In genomic region chr4:158760866-158761265, GRCh38 we compare ENCODE assay signal across 27 cellular contexts. TPM values are rescaled to one million over a fixed set of nuclear protein-coding genes. Genes with fewer than 3 reads are reported as not detected.
A peak's percentile ranks its signal among the peaks of the same experiment; 100 is the strongest.
DNase-seq lines count a peak whose midpoint lies in the region; ATAC-seq, FAIRE-seq and TF ChIP-seq lines count a peak whose summit lies in the region.
"Had no signal": no experiment of that assay in that cellular context is flagged by ENCODE, and none has a peak within 500 bp of the region (broad histone marks: within the 10 kb centered on the region; RNA-seq: fewer than 3 reads in every experiment).

No MANE protein-coding gene starts in this region.

- no peak overlapping the region for H3K4me3 ChIP-seq in Karpas-422 (ENCODE audit: low read length)
- no peak overlapping the region for H3K4me3 ChIP-seq in brain microvascular endothelial cell (ENCODE audit: low read depth, low read length)
- H3K4me3 ChIP-seq: dorsolateral prefrontal cortex, K562, pancreas, Peyer's patch, SJSA1, skin epidermis had no signal

- H3K4me3 Mint-ChIP-seq in activated naive CD8-positive, alpha-beta T cell treated with anti-CD3 and anti-CD28 coated beads, Interleukin-2, amount 50 U/mL, for 24 hours, result no peak overlapping the region
- no peak overlapping the region for H3K4me3 Mint-ChIP-seq in activated naive CD8-positive, alpha-beta T cell treated with anti-CD3 and anti-CD28 coated beads for 36 hours
- H3K4me3 Mint-ChIP-seq: nephron progenitor cell had no signal

- no peak overlapping the region for H3K27ac Mint-ChIP-seq in activated naive CD8-positive, alpha-beta T cell treated with anti-CD3 and anti-CD28 coated beads, Interleukin-2, amount 50 U/mL, for 24 hours
- no peak overlapping the region for H3K27ac Mint-ChIP-seq in activated naive CD8-positive, alpha-beta T cell treated with anti-CD3 and anti-CD28 coated beads for 36 hours
- H3K27ac Mint-ChIP-seq: activated T-helper 2 cell treated with anti-CD3 and anti-CD28 coated beads, Interferon-gamma antibody, Interleukin-2, Interleukin-4, amounts not matched to agents 10 μg/mL and 5 μg/mL and 100 μg/mL, durations not matched to agents 14 hours and 24 hours and 36 hours; nephron progenitor cell had no signal

- ATAC-seq in activated naive CD8-positive, alpha-beta T cell treated with anti-CD3 and anti-CD28 coated beads, Interleukin-2, amount 50 U/mL, for 24 hours, result peak; percentile 63
- ATAC-seq: K562, pancreas had no signal

- H3K27me3 Mint-ChIP-seq in activated naive CD8-positive, alpha-beta T cell treated with anti-CD3 and anti-CD28 coated beads, Interleukin-2, amount 50 U/mL, for 24 hours, result peaks cover 16% of the 10 kb centered on the region
- peaks cover 18% of the 10 kb centered on the region for H3K27me3 Mint-ChIP-seq in activated naive CD8-positive, alpha-beta T cell treated with anti-CD3 and anti-CD28 coated beads for 36 hours

- H3K27ac ChIP-seq in Karpas-422 (ENCODE audit: low read length) (no peak overlapping the region), brain microvascular endothelial cell (peak overlapping the region; percentile 37)
- H3K27ac ChIP-seq: dorsolateral prefrontal cortex, pancreas, Peyer's patch, SJSA1, skin epidermis had no signal

- H3K9me2 ChIP-seq in Karpas-422 (replicated peaks; ENCODE audit: insufficient read depth, low read length), result no peaks in the 10 kb centered on the region

- H3K36me3 ChIP-seq in Karpas-422 (ENCODE audit: insufficient read depth, low read length) (no peaks in the 10 kb centered on the region), brain microvascular endothelial cell (replicated peaks) (no peaks in the 10 kb centered on the region)
- H3K36me3 ChIP-seq: pancreas, Peyer's patch, SJSA1 had no signal

- H3K9me3 Mint-ChIP-seq in activated naive CD8-positive, alpha-beta T cell treated with anti-CD3 and anti-CD28 coated beads, Interleukin-2, amount 50 U/mL, for 24 hours, result peaks cover 6% of the 10 kb centered on the region
- H3K9me3 Mint-ChIP-seq in activated naive CD8-positive, alpha-beta T cell treated with anti-CD3 and anti-CD28 coated beads for 36 hours, result peaks cover 2% of the 10 kb centered on the region
- H3K9me3 Mint-ChIP-seq: activated T-helper 2 cell treated with anti-CD3 and anti-CD28 coated beads, Interferon-gamma antibody, Interleukin-2, Interleukin-4, amounts not matched to agents 10 μg/mL and 5 μg/mL and 100 μg/mL, durations not matched to agents 14 hours and 24 hours and 36 hours had no signal

- no peak for TF ChIP-seq CTCF in brain microvascular endothelial cell (IDR thresholded peaks at IDR 0.05; ENCODE audit: low read depth, low read length, missing control alignments)

- no peaks in the 10 kb centered on the region for H4K20me1 ChIP-seq in Karpas-422 (ENCODE audit: insufficient read depth, low read depth, low read length)

- no peaks in the 10 kb centered on the region for H3K4me1 ChIP-seq in Karpas-422 (ENCODE audit: low read length)
- H3K4me1 ChIP-seq: pancreas, Peyer's patch had no signal

- no peak for DNase-seq in activated naive CD8-positive, alpha-beta T cell treated with anti-CD3 and anti-CD28 coated beads, Interleukin-2, amount 50 U/mL, for 24 hours
- DNase-seq in activated naive CD8-positive, alpha-beta T cell treated with anti-CD3 and anti-CD28 coated beads for 36 hours, result no peak
- DNase-seq in Karpas-422 (no peak), brain microvascular endothelial cell (peak; percentile 52), urothelium cell line (ENCODE audit: low spot score) (peak; percentile 8), cerebellar nuclear complex (lab: John Stamatoyannopoulos, UW) (no peak)
- DNase-seq in activated CD8-positive, alpha-beta memory T cell treated with anti-CD3 and anti-CD28 coated beads, Interleukin-2, amount 50 U/mL, for 4 hours, result no peak
- DNase-seq: C1 segment of cervical spinal cord; Caco-2; dorsolateral prefrontal cortex; H7; kidney; MM.1S; NCI-H1436; NCI-H2081 treated with DMSO at 0.1 percent for 48 hours; NCI-H226; NCI-H69; nephron progenitor cell; pancreas; Peyer's patch; retina; stimulated activated CD4-positive, alpha-beta T cell treated with anti-CD3 and anti-CD28 coated beads, Interleukin-2, amount 100 ng/mL, for 24 hours had no signal

- FAIRE-seq in urothelium cell line (lab: Jason Lieb, UNC), result no peak
- FAIRE-seq: GM19239, K562, kidney, pancreas had no signal

- H3K36me3 Mint-ChIP-seq in activated naive CD8-positive, alpha-beta T cell treated with anti-CD3 and anti-CD28 coated beads, Interleukin-2, amount 50 U/mL, for 24 hours (ENCODE audit: low read depth), result no peaks in the 10 kb centered on the region
- peaks cover 2% of the 10 kb centered on the region for H3K36me3 Mint-ChIP-seq in activated naive CD8-positive, alpha-beta T cell treated with anti-CD3 and anti-CD28 coated beads for 36 hours

- H3K4me2 ChIP-seq in Karpas-422 (ENCODE audit: low read depth, low read length, poor library complexity, severe bottlenecking), result no peak overlapping the region

- in situ Hi-C loops in brain microvascular endothelial cell (cut with HindIII; ENCODE audit: low pct_ligation_motif_present, low sequenced_read_pairs), result no loop called here

- H3K27me3 ChIP-seq in Karpas-422 (ENCODE audit: low read length) (no peaks in the 10 kb centered on the region), brain microvascular endothelial cell (replicated peaks) (no peaks in the 10 kb centered on the region)
- H3K27me3 ChIP-seq: dorsolateral prefrontal cortex, pancreas, Peyer's patch, SJSA1 had no signal

- H3K9ac ChIP-seq in Karpas-422 (ENCODE audit: low read length), result no peak overlapping the region

- H3K79me2 ChIP-seq in Karpas-422 (ENCODE audit: low read length), result no peaks in the 10 kb centered on the region

- H3K9me3 ChIP-seq in Karpas-422 (ENCODE audit: low read length), result no peaks in the 10 kb centered on the region
- H3K9me3 ChIP-seq: Caco-2, pancreas, Peyer's patch, SJSA1 had no signal

- H3K4me1 Mint-ChIP-seq in activated naive CD8-positive, alpha-beta T cell treated with anti-CD3 and anti-CD28 coated beads, Interleukin-2, amount 50 U/mL, for 24 hours, result peaks cover 2% of the 10 kb centered on the region
- peaks cover 2% of the 10 kb centered on the region for H3K4me1 Mint-ChIP-seq in activated naive CD8-positive, alpha-beta T cell treated with anti-CD3 and anti-CD28 coated beads for 36 hours

- H2AFZ ChIP-seq in Karpas-422 (ENCODE audit: low read length), result 0 out of 2 replicates have a peak overlapping the region, but pooled peaks have one; percentile 14

RNA-seq across cellular contexts. Expression of gene FNIP2, which starts 8.0 kb away (rescaled TPM):
- total RNA-seq in activated naive CD8-positive, alpha-beta T cell treated with anti-CD3 and anti-CD28 coated beads for 36 hours, result 10 to 100 TPM; 10.9 to 11.5 TPM
- 0.04 and 0.56 TPM in 2 replicates for total RNA-seq in Karpas-422 (2014; rRNA removed; shearing (Covaris generic); ENCODE audit: low replicate concordance)

RNA-seq across cellular contexts. Expression of gene PPID, which starts 37.7 kb away (rescaled TPM):
- 10 to 100 TPM; 70.8 to 78.2 TPM for total RNA-seq in activated naive CD8-positive, alpha-beta T cell treated with anti-CD3 and anti-CD28 coated beads for 36 hours
- 56.8 and 57.3 TPM in 2 replicates for total RNA-seq in Karpas-422 (2014; rRNA removed; shearing (Covaris generic); ENCODE audit: low replicate concordance)

Comparison
In these comparisons a context has a peak if more than half of its experiments do, and no peak if none do; other contexts are left out.
1. DNase-seq: peak in brain microvascular endothelial cell (single experiment) and urothelium cell line (single experiment); none in activated naive CD8-positive, alpha-beta T cell treated with anti-CD3 and anti-CD28 coated beads, Interleukin-2, amount 50 U/mL, for 24 hours (single experiment), activated naive CD8-positive, alpha-beta T cell treated with anti-CD3 and anti-CD28 coated beads for 36 hours (single experiment), Karpas-422 (single experiment), cerebellar nuclear complex (0 of 2) and activated CD8-positive, alpha-beta memory T cell treated with anti-CD3 and anti-CD28 coated beads, Interleukin-2, amount 50 U/mL, for 4 hours (single experiment).